Comparison of ENCODE assay signal across 21 cellular contexts in the genomic region with DNA sequence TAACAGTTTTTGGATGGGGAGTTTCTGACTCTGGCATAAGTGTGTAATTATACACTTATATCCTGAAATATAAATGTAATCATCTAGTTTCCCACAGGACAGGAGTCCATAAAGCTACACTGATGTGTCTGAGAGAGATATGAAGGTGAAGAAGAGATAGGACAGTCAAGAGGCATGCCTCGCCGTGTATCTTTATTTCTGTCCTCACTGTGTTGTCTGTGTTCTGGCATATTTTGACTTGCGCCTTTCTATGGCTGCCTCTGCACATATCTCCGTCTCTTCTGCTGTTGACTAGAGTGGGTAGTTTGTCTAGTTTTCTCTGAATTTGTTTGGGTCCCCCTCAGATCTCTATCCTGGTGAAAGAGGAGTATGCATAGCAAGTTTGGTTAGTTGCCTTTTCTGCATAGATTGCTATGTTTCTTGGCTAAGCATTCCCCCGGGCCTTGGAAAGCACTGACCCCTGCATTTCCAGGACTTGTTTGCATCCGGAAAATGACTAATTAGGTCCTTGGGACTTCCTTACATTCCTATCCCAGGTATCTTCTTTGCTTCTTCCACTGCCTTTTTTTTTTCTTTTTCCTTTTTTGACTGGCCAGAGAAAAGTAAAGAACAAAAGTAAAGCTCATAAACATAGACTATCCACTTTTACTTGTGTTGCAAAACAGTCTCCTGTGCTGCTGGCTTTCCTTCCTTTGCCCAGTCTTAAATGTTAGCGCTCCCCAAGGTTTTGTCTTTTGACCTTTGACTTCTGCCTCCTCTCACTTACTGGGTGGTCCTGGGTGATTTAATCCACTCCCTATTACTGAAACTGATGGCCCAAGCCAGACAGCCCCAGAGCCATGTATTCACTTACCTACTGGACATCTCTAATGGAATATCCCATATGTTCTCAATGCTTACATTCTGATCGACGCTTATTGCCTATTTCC. TPM values are rescaled to one million over a fixed set of nuclear protein-coding genes. Genes with fewer than 3 reads are reported as not detected.
DNase-seq lines count a peak whose midpoint lies in the region; ATAC-seq and TF ChIP-seq lines count a peak whose summit lies in the region.
"Had no signal": no experiment of that assay in that cellular context is flagged by ENCODE, and none has a peak within 500 bp of the region (broad histone marks: within the 10 kb centered on the region; RNA-seq: fewer than 3 reads in every experiment).

No MANE protein-coding gene starts in this region.

- no peak for ATAC-seq in stimulated activated effector memory CD8-positive, alpha-beta T cell treated with anti-CD3 and anti-CD28 coated beads, Interleukin-12 subunit alpha, Interleukin-12 subunit beta, amount 100 ng/mL, for 72 hours
- ATAC-seq in GM21576 (IDR thresholded peaks at IDR 0.05; ENCODE audit: unreplicated experiment) (no peak), T-cell (replicated peaks in 1 of 4) (no peak)
- ATAC-seq: activated CD4-positive, CD25-positive, alpha-beta regulatory T cell treated with anti-CD3 and anti-CD28 coated beads, Interleukin-2, amount 50 U/mL, for 24 hours; effector memory CD8-positive, alpha-beta T cell; foreskin keratinocyte; T-helper 17 cell had no signal

- DNase-seq in M059J (ENCODE audit: low read depth) (peak; percentile 28), fibroblast of pulmonary artery (ENCODE audit: low read depth) (peak; percentile 43), spleen (no peak), kidney glomerular epithelial cell (lab: John Stamatoyannopoulos, UW) (no peak), T-cell (no peak)
- DNase-seq in stimulated activated effector memory CD8-positive, alpha-beta T cell treated with anti-CD3 and anti-CD28 coated beads, Interleukin-12 subunit alpha, Interleukin-12 subunit beta, amount 100 ng/mL, for 72 hours (ENCODE audit: low spot score in 2 of 2): no peak
- DNase-seq: activated CD8-positive, alpha-beta memory T cell treated with anti-CD3 and anti-CD28 coated beads, Interleukin-2, amount 50 U/mL, for 4 hours; activated naive CD4-positive, alpha-beta T cell treated with anti-CD3 and anti-CD28 coated beads, Interleukin-2, amount 10 ng/mL, durations not matched to agents 7 days and 5 days; AML-193; Calu3; effector memory CD8-positive, alpha-beta T cell; foreskin keratinocyte; GF-D8; NCI-H1105; NCI-H2171; T-helper 17 cell had no signal

- no peak overlapping the region for H3K4me3 Mint-ChIP-seq in stimulated activated effector memory CD8-positive, alpha-beta T cell treated with anti-CD3 and anti-CD28 coated beads, Interleukin-12 subunit alpha, Interleukin-12 subunit beta, amount 100 ng/mL, for 72 hours
- H3K4me3 Mint-ChIP-seq in T-cell: no peak overlapping the region
- H3K4me3 Mint-ChIP-seq: activated naive CD4-positive, alpha-beta T cell treated with anti-CD3 and anti-CD28 coated beads, Interleukin-2, amount 10 ng/mL, durations not matched to agents 7 days and 5 days; effector memory CD8-positive, alpha-beta T cell; stimulated activated naive CD8-positive, alpha-beta T cell treated with anti-CD3 and anti-CD28 coated beads, Interleukin-15, Interleukin-2, amounts not matched to agents 100 ng/mL and 50 ng/mL, for 24 hours; T-helper 17 cell had no signal

- H3K9me3 ChIP-seq in liver (ENCODE audit: control insufficient read depth in 4 of 4, low read length in 3 of 4): no peaks in the 10 kb centered on the region
- H3K9me3 ChIP-seq in spleen: no peaks in the 10 kb centered on the region

- no peaks in the 10 kb centered on the region for H3K4me1 Mint-ChIP-seq in stimulated activated effector memory CD8-positive, alpha-beta T cell treated with anti-CD3 and anti-CD28 coated beads, Interleukin-12 subunit alpha, Interleukin-12 subunit beta, amount 100 ng/mL, for 72 hours
- H3K4me1 Mint-ChIP-seq in T-cell: no peaks in the 10 kb centered on the region
- H3K4me1 Mint-ChIP-seq: activated naive CD4-positive, alpha-beta T cell treated with anti-CD3 and anti-CD28 coated beads, Interleukin-2, amount 10 ng/mL, durations not matched to agents 7 days and 5 days; T-helper 17 cell had no signal

- intact Hi-C loops in spleen (cut with DNase I; ENCODE audit: low total_unique reads): no loop called here

- WGBS in liver: 83% methylated on average over 9 of the region's 9 CpGs
- 77 to 84% (median 78%) methylated on average over 9 of the region's 9 CpGs for whole genome bisulfite sequencing in spleen, 5 donors

- no peak overlapping the region for H3K27ac Mint-ChIP-seq in stimulated activated effector memory CD8-positive, alpha-beta T cell treated with anti-CD3 and anti-CD28 coated beads, Interleukin-12 subunit alpha, Interleukin-12 subunit beta, amount 100 ng/mL, for 72 hours
- H3K27ac Mint-ChIP-seq in T-cell: no peak overlapping the region
- H3K27ac Mint-ChIP-seq: activated naive CD4-positive, alpha-beta T cell treated with anti-CD3 and anti-CD28 coated beads, Interleukin-2, amount 10 ng/mL, durations not matched to agents 7 days and 5 days; effector memory CD8-positive, alpha-beta T cell; stimulated activated naive CD8-positive, alpha-beta T cell treated with anti-CD3 and anti-CD28 coated beads, Interleukin-15, Interleukin-2, amounts not matched to agents 100 ng/mL and 50 ng/mL, for 24 hours; T-helper 17 cell had no signal

- no peak overlapping the region for H3K9ac ChIP-seq in liver (ENCODE audit: low read depth in 1 of 2, low read length in 2 of 2)

- H3K27ac ChIP-seq in liver (ENCODE audit: low read depth in 1 of 2, low read length in 2 of 2) (peak overlapping the region in 1 of 2 donors; percentile 36), spleen (peak overlapping the region in 7 of 8 donors; percentile 9 to 68 (median 45))
- H3K27ac ChIP-seq: foreskin keratinocyte, HL-60 had no signal

- peak in 1 of 2 donors; percentile 7 for TF ChIP-seq RAD21 in liver (IDR thresholded peaks at IDR 0.05)

- peaks cover 7 to 50% (median 25%) of the 10 kb centered on the region in 4 donors for H3K4me1 ChIP-seq in liver (ENCODE audit: control insufficient read depth in 4 of 4, insufficient read depth in 4 of 4, low read length in 3 of 4)
- H3K4me1 ChIP-seq in spleen: peaks cover 0 to 8% (median 2%) of the 10 kb centered on the region in 6 donors
- H3K4me1 ChIP-seq: foreskin keratinocyte had no signal

- H3K27me3 ChIP-seq in liver (ENCODE audit: control insufficient read depth in 4 of 4, insufficient read depth in 4 of 4, low read length in 3 of 4) (no peaks in the 10 kb centered on the region), spleen (replicated peaks in 1 of 7) (no peaks in the 10 kb centered on the region)
- H3K27me3 ChIP-seq: foreskin keratinocyte had no signal

- no peak for TF ChIP-seq CTCF in fibroblast of pulmonary artery (IDR thresholded peaks at IDR 0.05; ENCODE audit: low read length, missing control alignments)
- TF ChIP-seq CTCF in liver (IDR thresholded peaks at IDR 0.05; ENCODE audit: low read depth, low read length, missing input control): no peak
- no peak for TF ChIP-seq CTCF in spleen (IDR thresholded peaks at IDR 0.05 in 8 of 11, conservative IDR thresholded peaks at IDR 0.05 in 3 of 11)

- H3K27me3 Mint-ChIP-seq in T-cell: no peaks in the 10 kb centered on the region
- H3K27me3 Mint-ChIP-seq: activated naive CD4-positive, alpha-beta T cell treated with anti-CD3 and anti-CD28 coated beads, Interleukin-2, amount 10 ng/mL, durations not matched to agents 7 days and 5 days; effector memory CD8-positive, alpha-beta T cell; stimulated activated naive CD8-positive, alpha-beta T cell treated with anti-CD3 and anti-CD28 coated beads, Interleukin-15, Interleukin-2, amounts not matched to agents 100 ng/mL and 50 ng/mL, for 24 hours had no signal

- H3K36me3 Mint-ChIP-seq in stimulated activated effector memory CD8-positive, alpha-beta T cell treated with anti-CD3 and anti-CD28 coated beads, Interleukin-12 subunit alpha, Interleukin-12 subunit beta, amount 100 ng/mL, for 72 hours: no peaks in the 10 kb centered on the region
- no peaks in the 10 kb centered on the region for H3K36me3 Mint-ChIP-seq in T-cell
- H3K36me3 Mint-ChIP-seq: activated naive CD4-positive, alpha-beta T cell treated with anti-CD3 and anti-CD28 coated beads, Interleukin-2, amount 10 ng/mL, durations not matched to agents 7 days and 5 days had no signal

- CTCF ChIA-PET in T-cell (lab: Charles Lee): no interaction called here

- TF ChIP-seq POLR2A in spleen (IDR thresholded peaks at IDR 0.05): no peak

- H3K4me3 ChIP-seq in fibroblast of pulmonary artery (replicated peaks; ENCODE audit: low read depth, low read length) (no peak overlapping the region), liver (ENCODE audit: low read depth in 1 of 3, low read length in 3 of 3) (no peak overlapping the region), spleen (no peak overlapping the region)

- POLR2A ChIA-PET in T-cell (lab: Charles Lee): interaction anchor here in 1 of 2 donors (0.5 kb wide), 1 partner anchor 44 kb away, joined by 4 read pairs; no protein-coding TSS in a partner anchor

- no peaks in the 10 kb centered on the region for H3K36me3 ChIP-seq in liver (ENCODE audit: control insufficient read depth in 4 of 4, insufficient read depth in 3 of 4, low read depth in 1 of 4, low read length in 3 of 4)
- no peaks in the 10 kb centered on the region for H3K36me3 ChIP-seq in spleen

- H3K9me3 Mint-ChIP-seq in stimulated activated effector memory CD8-positive, alpha-beta T cell treated with anti-CD3 and anti-CD28 coated beads, Interleukin-12 subunit alpha, Interleukin-12 subunit beta, amount 100 ng/mL, for 72 hours: no peaks in the 10 kb centered on the region
- H3K9me3 Mint-ChIP-seq in T-cell: no peaks in the 10 kb centered on the region
- H3K9me3 Mint-ChIP-seq: activated naive CD4-positive, alpha-beta T cell treated with anti-CD3 and anti-CD28 coated beads, Interleukin-2, amount 10 ng/mL, durations not matched to agents 7 days and 5 days; effector memory CD8-positive, alpha-beta T cell; stimulated activated naive CD8-positive, alpha-beta T cell treated with anti-CD3 and anti-CD28 coated beads, Interleukin-15, Interleukin-2, amounts not matched to agents 100 ng/mL and 50 ng/mL, for 24 hours had no signal

RNA-seq across cellular contexts. Expression of gene CNN3, which starts 27.6 kb away (rescaled TPM):
- 300 and 364 TPM in 2 replicates for total RNA-seq in M059J (2014; rRNA removed; shearing (Covaris generic))
- total RNA-seq in liver: 10 to 100 TPM; 43.9 to 87.4 TPM
- 10 to 100 TPM; 66.8 to 72.3 TPM for polyA plus RNA-seq in liver
- 100 to 1,000 TPM in 6 of 7 donors, 10 to 100 TPM in 1; 83.8 to 124 (median 111) TPM for total RNA-seq in spleen
- polyA plus RNA-seq in spleen: 10 to 100 TPM; 27.4 to 94.1 (median 54.8) TPM
- total RNA-seq in T-cell: 1 to 10 TPM; 2.0 to 7.3 (median 5.0) TPM

Comparison
In these comparisons a context has a peak if more than half of its experiments do, and no peak if none do; other contexts are left out.
1. DNase-seq: peak in M059J (single experiment) and fibroblast of pulmonary artery (single experiment); none in spleen (single experiment), stimulated activated effector memory CD8-positive, alpha-beta T cell treated with anti-CD3 and anti-CD28 coated beads, Interleukin-12 subunit alpha, Interleukin-12 subunit beta, amount 100 ng/mL, for 72 hours (0 of 2), kidney glomerular epithelial cell (single experiment) and T-cell (0 of 34).
2. RNA of gene CNN3, which starts 27.6 kb away (total RNA-seq): 300 to 364 TPM in M059J, 83.8 to 124 TPM in spleen and 43.9 to 87.4 TPM in liver; 2.0 to 7.3 TPM in T-cell; every median in the first group is over 4 times any median in the second.